12 cellular contexts compared by ENCODE assay signal in the genomic region with DNA sequence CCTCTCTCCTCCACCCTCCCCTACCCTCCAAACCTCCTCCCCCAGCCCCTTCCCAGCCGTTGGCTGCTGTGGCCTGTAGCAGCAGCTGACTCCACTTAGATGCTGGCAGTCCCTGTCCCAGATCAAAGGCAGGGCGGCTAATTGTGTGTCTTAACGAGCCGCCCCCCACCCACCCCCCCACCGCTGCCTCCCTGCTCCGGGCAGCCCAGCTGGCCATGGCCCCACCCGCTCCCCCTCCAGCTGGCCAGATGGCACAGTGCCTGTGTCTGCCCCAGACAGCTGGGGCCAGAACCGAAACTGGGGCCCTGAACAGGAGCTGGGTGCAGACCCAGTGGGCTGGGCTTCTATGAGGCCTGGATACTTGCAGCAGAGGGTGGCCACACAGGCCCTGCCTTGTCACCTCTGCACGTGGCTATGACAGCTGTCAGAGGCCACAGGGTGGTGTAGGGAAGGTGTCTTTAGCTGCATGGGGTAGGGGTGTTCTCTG. TPM values are rescaled to one million over a fixed set of nuclear protein-coding genes. Genes with fewer than 3 reads are reported as not detected.
DNase-seq lines count a peak whose midpoint lies in the region; ATAC-seq and TF ChIP-seq lines count a peak whose summit lies in the region.
"Had no signal": no experiment of that assay in that cellular context is flagged by ENCODE, and none has a peak within 500 bp of the region (broad histone marks: within the 10 kb centered on the region; RNA-seq: fewer than 3 reads in every experiment).

No MANE protein-coding gene starts in this region.

- peaks cover 60% of the 10 kb centered on the region for H3F3A ChIP-seq in SU-DHL-6 (ENCODE audit: insufficient read depth)
- no peaks in the 10 kb centered on the region for H3F3A ChIP-seq in GM23338 (replicated peaks; ENCODE audit: low read depth)

- H3K4me1 Mint-ChIP-seq in stimulated activated naive B cell treated with anti-CD40 and anti-IgM and Interleukin-4, amounts not matched to agents 10 μg/mL and 1 μg/mL and 100 μg/mL, for 72 hours = peaks cover 42 to 64% of the 10 kb centered on the region in 2 donors
- no peaks in the 10 kb centered on the region for H3K4me1 Mint-ChIP-seq in endodermal cell
- H3K4me1 Mint-ChIP-seq in GM23338 = peaks cover 8% of the 10 kb centered on the region; the same call in 2 of the 3 replicates

- peak overlapping the region; percentile 49 for H3K27ac Mint-ChIP-seq in stimulated activated naive B cell treated with anti-CD40 and anti-IgM and Interleukin-4, amounts not matched to agents 10 μg/mL and 1 μg/mL and 100 μg/mL, for 72 hours
- H3K27ac Mint-ChIP-seq in endodermal cell (no peak overlapping the region), GM23338 (no peak overlapping the region)

- H4K20me1 ChIP-seq in SU-DHL-6 (ENCODE audit: low read depth, low read length) = no peaks in the 10 kb centered on the region
- peaks cover 8% of the 10 kb centered on the region for H4K20me1 ChIP-seq in GM23338 (replicated peaks; ENCODE audit: insufficient read depth)

- no peak for TF ChIP-seq CTCF in SU-DHL-6 (IDR thresholded peaks at IDR 0.05; ENCODE audit: insufficient read depth, low read length, poor library complexity, severe bottlenecking)
- TF ChIP-seq CTCF in endodermal cell (conservative IDR thresholded peaks at IDR 0.05) = no peak
- TF ChIP-seq CTCF in GM23338 (conservative IDR thresholded peaks at IDR 0.05; ENCODE audit: low read depth in 2 of 2) = no peak

- H3K4me1 ChIP-seq in endodermal cell (ENCODE audit: control insufficient read depth, insufficient read depth, low read length) (no peaks in the 10 kb centered on the region), GM23338 (ENCODE audit: insufficient read depth) (no peaks in the 10 kb centered on the region; the same call in 1 of the 2 replicates)
- H3K4me1 ChIP-seq: A549 had no signal

- no peaks in the 10 kb centered on the region for H3K9me3 Mint-ChIP-seq in stimulated activated naive B cell treated with anti-CD40 and anti-IgM and Interleukin-4, amounts not matched to agents 10 μg/mL and 1 μg/mL and 100 μg/mL, for 72 hours
- H3K9me3 Mint-ChIP-seq in endodermal cell = no peaks in the 10 kb centered on the region
- H3K9me3 Mint-ChIP-seq in GM23338 = no peaks in the 10 kb centered on the region

- H3K79me2 ChIP-seq in SU-DHL-6 (ENCODE audit: insufficient read depth, low read length) (peaks cover 24% of the 10 kb centered on the region; the same call in 1 of the 2 replicates), GM23338 (replicated peaks; ENCODE audit: insufficient read depth) (no peaks in the 10 kb centered on the region)

- H3K4me3 ChIP-seq in SU-DHL-6 (ENCODE audit: insufficient read depth, low read length, poor library complexity, severe bottlenecking) = no peak overlapping the region
- H3K4me3 ChIP-seq in endodermal cell (ENCODE audit: low read length) = no peak overlapping the region
- H3K4me3 ChIP-seq in GM23338 = no peak overlapping the region
- H3K4me3 ChIP-seq: A549 had no signal

- ATAC-seq in HG03175 (IDR thresholded peaks at IDR 0.05; ENCODE audit: unreplicated experiment) (peak; percentile 27), GM23338 (no peak; the same call in 2 of the 3 replicates)
- no peak for ATAC-seq in stimulated activated naive B cell treated with anti-CD40 and anti-IgM and Interleukin-4, amounts not matched to agents 10 μg/mL and 1 μg/mL and 100 μg/mL, for 72 hours (replicated peaks)
- ATAC-seq: A549 had no signal

- H3K9ac ChIP-seq in SU-DHL-6 (ENCODE audit: low read length) (peak overlapping the region; percentile 91), endodermal cell (ENCODE audit: extremely low read depth, low read length, poor library complexity, severe bottlenecking) (no peak overlapping the region)

- H3K36me3 ChIP-seq in SU-DHL-6 (ENCODE audit: low read length) = no peaks in the 10 kb centered on the region
- no peaks in the 10 kb centered on the region for H3K36me3 ChIP-seq in endodermal cell (ENCODE audit: control insufficient read depth, insufficient read depth, low read length)
- no peaks in the 10 kb centered on the region for H3K36me3 ChIP-seq in GM23338 (ENCODE audit: insufficient read depth)

- peaks cover 0 to 4% of the 10 kb centered on the region in 2 donors for H3K27me3 Mint-ChIP-seq in stimulated activated naive B cell treated with anti-CD40 and anti-IgM and Interleukin-4, amounts not matched to agents 10 μg/mL and 1 μg/mL and 100 μg/mL, for 72 hours
- peaks cover 98% of the 10 kb centered on the region for H3K27me3 Mint-ChIP-seq in endodermal cell (ENCODE audit: insufficient read depth)
- peaks cover 92% of the 10 kb centered on the region for H3K27me3 Mint-ChIP-seq in GM23338 (ENCODE audit: insufficient read depth, low read depth, poor library complexity)

- H3K9me2 ChIP-seq in SU-DHL-6 (replicated peaks; ENCODE audit: insufficient read depth, low read length) (no peaks in the 10 kb centered on the region), GM23338 (ENCODE audit: insufficient read depth) (no peaks in the 10 kb centered on the region)

- H3K27ac ChIP-seq in SU-DHL-6 (ENCODE audit: low read depth, low read length) = peak overlapping the region; percentile 95
- no peak overlapping the region for H3K27ac ChIP-seq in endodermal cell (ENCODE audit: low read depth, low read length)
- no peak overlapping the region for H3K27ac ChIP-seq in GM23338 (ENCODE audit: low read depth)
- H3K27ac ChIP-seq: A549 had no signal

- H3K4me2 ChIP-seq in SU-DHL-6 (ENCODE audit: low read depth, low read length, poor library complexity, severe bottlenecking) (peak overlapping the region; percentile 91), GM23338 (no peak overlapping the region)
- H3K4me2 ChIP-seq: A549 had no signal

- peak; percentile 39 to 45 for DNase-seq in NCI-H2081 (lab: John Stamatoyannopoulos, UW)
- DNase-seq in NCI-H2081 treated with DMSO at 0.1 percent for 48 hours (lab: John Stamatoyannopoulos, UW) = no peak
- no peak for DNase-seq in stimulated activated naive B cell treated with anti-CD40 and anti-IgM and Interleukin-4, amounts not matched to agents 10 μg/mL and 1 μg/mL and 100 μg/mL, for 72 hours
- DNase-seq in activated naive CD4-positive, alpha-beta T cell treated with Interleukin-2 at 50 U/mL for 16 hours = no peak
- DNase-seq in endodermal cell = no peak
- DNase-seq in GM23338 (ENCODE audit: low spot score) = no peak
- DNase-seq: activated CD4-positive, alpha-beta T cell treated with anti-CD3 and anti-CD28 coated beads, Interleukin-2, amount 50 U/mL, for 1 hour had no signal

- no peaks in the 10 kb centered on the region for H3K27me3 ChIP-seq in SU-DHL-6 (ENCODE audit: low read length)
- H3K27me3 ChIP-seq in endodermal cell (ENCODE audit: control insufficient read depth, insufficient read depth, low read length, poor library complexity, severe bottlenecking) = peaks cover 95% of the 10 kb centered on the region
- H3K27me3 ChIP-seq in GM23338 (ENCODE audit: insufficient read depth) = peaks cover 98% of the 10 kb centered on the region

- H3K36me3 Mint-ChIP-seq in stimulated activated naive B cell treated with anti-CD40 and anti-IgM and Interleukin-4, amounts not matched to agents 10 μg/mL and 1 μg/mL and 100 μg/mL, for 72 hours = peaks cover 1 to 2% of the 10 kb centered on the region in 2 donors
- no peaks in the 10 kb centered on the region for H3K36me3 Mint-ChIP-seq in endodermal cell (ENCODE audit: low read depth)
- no peaks in the 10 kb centered on the region; the same call in 2 of the 3 replicates for H3K36me3 Mint-ChIP-seq in GM23338 (ENCODE audit: low read depth)

- H3K4me3 Mint-ChIP-seq in stimulated activated naive B cell treated with anti-CD40 and anti-IgM and Interleukin-4, amounts not matched to agents 10 μg/mL and 1 μg/mL and 100 μg/mL, for 72 hours = no peak overlapping the region
- H3K4me3 Mint-ChIP-seq in endodermal cell (no peak overlapping the region), GM23338 (no peak overlapping the region)

- H3K9me3 ChIP-seq in SU-DHL-6 (ENCODE audit: insufficient read depth, low read length) (no peaks in the 10 kb centered on the region), endodermal cell (ENCODE audit: control insufficient read depth, low read length) (no peaks in the 10 kb centered on the region)
- H3K9me3 ChIP-seq: A549 had no signal

- H2AFZ ChIP-seq in SU-DHL-6 (ENCODE audit: low read depth, low read length, severe bottlenecking) (no peak overlapping the region), GM23338 (no peak overlapping the region)

- WGBS in endodermal cell (ENCODE audit: insufficient coverage in 1 of 2, insufficient read length in 1 of 2), 2 experiments = 55 to 88% methylated on average over 1 to 7 of the region's 9 CpGs

TF ChIP-seq in GM23338, 12 proteins besides CTCF, POLR2A, EP300 and RAD21:
- no peak for TF ChIP-seq CREB1 (CRISPR knock-in tag; IDR thresholded peaks at IDR 0.05; ENCODE audit: low read depth)
- no peak for TF ChIP-seq ZNF331 (CRISPR knock-in tag; IDR thresholded peaks at IDR 0.05; ENCODE audit: low read depth)

RNA-seq across cellular contexts. Expression of a gene that starts 5.9 kb away (rescaled TPM):
- total RNA-seq in endodermal cell = not detected
- polyA plus RNA-seq in endodermal cell (2013, experiment 1 of 2) = 0.89 TPM
- 0.58 TPM for polyA plus RNA-seq in endodermal cell (2013, experiment 2 of 2)
- total RNA-seq in GM23338 (2014; rRNA removed; shearing (Covaris generic)) = not detected in 2 replicates
- not detected in 2 replicates for polyA plus RNA-seq in GM23338 (2016; fragmentation: Nextera tagmentation; extraction: Ambion mirVana)
- polyA plus RNA-seq: A549 had no signal

RNA-seq across cellular contexts. Expression of a gene that starts 26.9 kb away (rescaled TPM):
- not detected for total RNA-seq in endodermal cell
- not detected for polyA plus RNA-seq in endodermal cell (2013, experiment 1 of 2)
- 0.21 TPM for polyA plus RNA-seq in endodermal cell (2013, experiment 2 of 2)
- total RNA-seq in GM23338 (2014; rRNA removed; shearing (Covaris generic)) = not detected in 2 replicates
- polyA plus RNA-seq in GM23338 (2016; fragmentation: Nextera tagmentation; extraction: Ambion mirVana) = not detected in 2 replicates
- total RNA-seq: cerebellum had no signal

RNA-seq across cellular contexts. Expression of a gene that starts 54.9 kb away (rescaled TPM):
- total RNA-seq in endodermal cell = not detected
- not detected for polyA plus RNA-seq in endodermal cell (2013, experiment 1 of 2)
- not detected for polyA plus RNA-seq in endodermal cell (2013, experiment 2 of 2)
- total RNA-seq in GM23338 (2014; rRNA removed; shearing (Covaris generic)) = not detected in 2 replicates
- not detected in 2 replicates for polyA plus RNA-seq in GM23338 (2016; fragmentation: Nextera tagmentation; extraction: Ambion mirVana)
- total RNA-seq: cerebellum, ureter had no signal
- polyA plus RNA-seq: A549 had no signal

Comparison
In these comparisons a context has a peak if more than half of its experiments do, and no peak if none do; other contexts are left out.
1. DNase-seq: peak in NCI-H2081 (2 of 2); none in NCI-H2081 treated with DMSO at 0.1 percent for 48 hours (single experiment), stimulated activated naive B cell treated with anti-CD40 and anti-IgM and Interleukin-4, amounts not matched to agents 10 μg/mL and 1 μg/mL and 100 μg/mL, for 72 hours (single experiment), activated naive CD4-positive, alpha-beta T cell treated with Interleukin-2 at 50 U/mL for 16 hours (single experiment), endodermal cell (single experiment) and GM23338 (single experiment).